In the genomic region with DNA sequence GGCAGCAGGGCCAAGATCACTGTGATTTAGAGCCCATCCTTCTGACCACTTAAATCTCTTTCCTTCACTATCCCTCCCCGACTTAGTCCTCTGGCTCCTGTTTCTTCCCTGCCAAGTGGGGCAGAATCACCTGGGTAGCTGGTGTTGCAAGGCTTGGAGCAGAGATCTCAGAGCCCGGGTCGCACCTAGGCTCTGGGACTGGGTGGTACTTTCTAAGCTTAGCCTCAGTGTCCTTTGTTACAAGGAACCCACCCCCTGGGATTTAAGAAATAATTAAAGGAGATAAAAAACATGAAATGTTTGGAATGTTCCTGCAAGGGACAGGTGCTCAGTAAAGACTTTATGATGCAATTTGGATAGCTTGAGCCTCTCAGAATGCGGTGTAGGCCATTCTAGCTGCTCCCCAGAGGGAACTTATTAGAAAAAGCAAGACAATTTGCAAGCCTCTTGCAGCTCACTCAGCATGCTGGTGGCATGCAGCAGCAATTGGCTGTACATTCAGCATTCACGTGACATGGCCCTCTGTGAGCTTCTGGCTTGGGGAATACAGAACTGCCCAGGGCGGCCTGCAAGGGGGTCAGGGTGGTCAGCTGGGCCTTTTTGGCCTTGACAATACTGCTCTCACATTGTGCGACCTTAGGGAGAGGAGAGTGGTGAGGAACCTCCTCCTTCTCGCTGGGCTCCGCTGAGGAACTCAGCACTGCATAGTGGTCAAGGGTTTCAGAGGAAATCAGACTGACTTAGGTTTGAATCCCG, we compare ENCODE assay signal across 16 cellular contexts. TPM values are rescaled to one million over a fixed set of nuclear protein-coding genes. Genes with fewer than 3 reads are reported as not detected.
DNase-seq lines count a peak whose midpoint lies in the region; ATAC-seq and TF ChIP-seq lines count a peak whose summit lies in the region.
"Had no signal": no experiment of that assay in that cellular context is flagged by ENCODE, and none has a peak within 500 bp of the region (broad histone marks: within the 10 kb centered on the region; RNA-seq: fewer than 3 reads in every experiment).

No MANE protein-coding gene starts in this region.

- H3K4me3 Mint-ChIP-seq in brain, result no peak overlapping the region
- H3K4me3 Mint-ChIP-seq: IgD-negative memory B cell had no signal

- H3K27ac Mint-ChIP-seq in brain, result peak overlapping the region; percentile 13 to 94 (median 85)
- H3K27ac Mint-ChIP-seq: IgD-negative memory B cell had no signal

- peaks cover 23% of the 10 kb centered on the region for H3K36me3 Mint-ChIP-seq in brain
- H3K36me3 Mint-ChIP-seq: IgD-negative memory B cell had no signal

- ATAC-seq in HG02884 (IDR thresholded peaks at IDR 0.05; ENCODE audit: unreplicated experiment), result no peak
- ATAC-seq in HG03378 (IDR thresholded peaks at IDR 0.05; ENCODE audit: unreplicated experiment), result no peak
- ATAC-seq in HG03457 (IDR thresholded peaks at IDR 0.05; ENCODE audit: unreplicated experiment), result no peak
- ATAC-seq: right cardiac atrium had no signal

- TF ChIP-seq CTCF in brain (conservative IDR thresholded peaks at IDR 0.05), result no peak

- H3K9me3 Mint-ChIP-seq in brain, result peaks cover 0 to 5% (median 0%) of the 10 kb centered on the region in 5 experiments
- H3K9me3 Mint-ChIP-seq: IgD-negative memory B cell had no signal

- intact Hi-C loops in posterior cingulate gyrus (cut with DNase I), result no loop called here

- peak; percentile 76 for DNase-seq in G401 (ENCODE audit: low spot score)
- peak; percentile 70 for DNase-seq in inferior parietal cortex (ENCODE audit: extremely low spot score)
- DNase-seq in posterior cingulate gyrus, result peak in 9 of 10 donors; percentile 52 to 93 (median 60)
- no peak for DNase-seq in NCI-H1436 (lab: John Stamatoyannopoulos, UW)
- DNase-seq: ACHN; activated CD4-positive, alpha-beta T cell treated with anti-CD3 and anti-CD28 coated beads, Interleukin-2, amount 50 U/mL, for 1 hour; activated gamma-delta T cell treated with Interleukin-2 at 50 U/mL for 16 hours; MG63; NCI-H1417 treated with DMSO at 0.1 percent for 48 hours; right cardiac atrium; stimulated activated CD4-positive, alpha-beta T cell treated with anti-CD3 and anti-CD28 coated beads, Interleukin-15, amount 100 ng/mL, for 24 hours had no signal

- H3K4me1 Mint-ChIP-seq in brain, result peaks cover 90% of the 10 kb centered on the region
- H3K4me1 Mint-ChIP-seq: IgD-negative memory B cell had no signal

- no peaks in the 10 kb centered on the region for H3K27me3 Mint-ChIP-seq in brain

- in situ Hi-C loops in G401 (cut with HindIII; ENCODE audit: low sequenced_read_pairs), result no loop called here

RNA-seq across cellular contexts. Expression of a gene that starts 16.8 kb away (rescaled TPM):
- 0.37 and 2.6 TPM in 2 replicates for total RNA-seq in G401 (2014; rRNA removed; shearing (Covaris generic))
- 69.2 TPM for polyA plus RNA-seq in brain (ENCODE audit: insufficient read depth, low read depth, low replicate concordance)
